ENCODE assay signal across 1 cellular context in genomic region chr10:79444243-79445119, GRCh38.
TF ChIP-seq lines count a peak whose summit lies in the region.

No MANE protein-coding gene starts in this region.

TF ChIP-seq in HepG2, 621 proteins besides CTCF, POLR2A, EP300 and RAD21 (continued from another document):
- peak; percentile 55 for TF ChIP-seq ZNF687 (CRISPR knock-in tag; IDR thresholded peaks at IDR 0.05)
- no peak for TF ChIP-seq ZNF333 (CRISPR knock-in tag; IDR thresholded peaks at IDR 0.05; ENCODE audit: borderline replicate concordance)
- 0 out of 2 replicates have a peak, but pooled peaks have one; percentile 56 for TF ChIP-seq HNRNPL (IDR thresholded peaks at IDR 0.05; ENCODE audit: low read depth, low read length)
- 0 out of 2 replicates have a peak, but pooled peaks have one; percentile 26 for TF ChIP-seq ZNF317 (CRISPR knock-in tag; IDR thresholded peaks at IDR 0.05)
- peak; percentile 38; the same call in 1 of the 2 replicates for TF ChIP-seq SAP130 (CRISPR knock-in tag; IDR thresholded peaks at IDR 0.05; ENCODE audit: low read depth)
- peak; percentile 51; the same call in 1 of the 2 replicates for TF ChIP-seq UBTF (CRISPR knock-in tag; IDR thresholded peaks at IDR 0.05)
- TF ChIP-seq ZNF777 (CRISPR knock-in tag; IDR thresholded peaks at IDR 0.05) = peak; percentile 42; the same call in 1 of the 2 replicates
- TF ChIP-seq NFIC (IDR thresholded peaks at IDR 0.05; ENCODE audit: low read length) = no peak
TF ChIP-seq in HepG2: peak in this region for 20.
